5 cellular contexts compared by ENCODE assay signal in the genomic region with DNA sequence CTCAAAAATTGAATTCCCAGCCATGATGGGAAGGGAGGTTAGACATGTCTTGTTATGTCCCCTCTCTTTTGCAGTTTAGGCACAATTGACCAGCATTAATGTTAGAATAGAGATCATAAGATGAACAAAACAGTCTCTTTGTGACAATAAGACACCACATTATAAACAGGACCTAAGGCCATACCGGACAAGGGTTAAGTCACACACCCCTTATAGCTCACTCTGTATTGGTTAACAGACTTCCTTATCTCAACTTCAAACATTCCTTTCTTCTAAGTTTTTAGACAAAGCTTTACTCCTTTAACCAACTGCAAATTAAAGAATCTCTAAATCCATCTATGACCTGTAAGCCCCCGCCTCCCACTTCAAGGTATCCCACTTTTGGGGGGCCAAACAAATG.
"Had no signal": no experiment of that assay in that cellular context is flagged by ENCODE, and none has a peak within 500 bp of the region (broad histone marks: within the 10 kb centered on the region; RNA-seq: fewer than 3 reads in every experiment).

No MANE protein-coding gene starts in this region.

- H3K4me3 ChIP-seq: K562 had no signal

- ATAC-seq: HepG2, K562 had no signal

- DNase-seq: IMR-90, KBM-7, KG1 had no signal
